1 cellular context compared by ENCODE assay signal in genomic region chr1:228838717-228839500, GRCh38.
TF ChIP-seq lines count a peak whose summit lies in the region.

No MANE protein-coding gene starts in this region.

TF ChIP-seq in HepG2, 621 proteins besides CTCF, POLR2A, EP300 and RAD21 (continued from another document):
- TF ChIP-seq ZNF639 (CRISPR knock-in tag; conservative IDR thresholded peaks at IDR 0.05) (no peak), MXD1 (CRISPR knock-in tag; IDR thresholded peaks at IDR 0.05) (no peak)
